In the genomic region with DNA sequence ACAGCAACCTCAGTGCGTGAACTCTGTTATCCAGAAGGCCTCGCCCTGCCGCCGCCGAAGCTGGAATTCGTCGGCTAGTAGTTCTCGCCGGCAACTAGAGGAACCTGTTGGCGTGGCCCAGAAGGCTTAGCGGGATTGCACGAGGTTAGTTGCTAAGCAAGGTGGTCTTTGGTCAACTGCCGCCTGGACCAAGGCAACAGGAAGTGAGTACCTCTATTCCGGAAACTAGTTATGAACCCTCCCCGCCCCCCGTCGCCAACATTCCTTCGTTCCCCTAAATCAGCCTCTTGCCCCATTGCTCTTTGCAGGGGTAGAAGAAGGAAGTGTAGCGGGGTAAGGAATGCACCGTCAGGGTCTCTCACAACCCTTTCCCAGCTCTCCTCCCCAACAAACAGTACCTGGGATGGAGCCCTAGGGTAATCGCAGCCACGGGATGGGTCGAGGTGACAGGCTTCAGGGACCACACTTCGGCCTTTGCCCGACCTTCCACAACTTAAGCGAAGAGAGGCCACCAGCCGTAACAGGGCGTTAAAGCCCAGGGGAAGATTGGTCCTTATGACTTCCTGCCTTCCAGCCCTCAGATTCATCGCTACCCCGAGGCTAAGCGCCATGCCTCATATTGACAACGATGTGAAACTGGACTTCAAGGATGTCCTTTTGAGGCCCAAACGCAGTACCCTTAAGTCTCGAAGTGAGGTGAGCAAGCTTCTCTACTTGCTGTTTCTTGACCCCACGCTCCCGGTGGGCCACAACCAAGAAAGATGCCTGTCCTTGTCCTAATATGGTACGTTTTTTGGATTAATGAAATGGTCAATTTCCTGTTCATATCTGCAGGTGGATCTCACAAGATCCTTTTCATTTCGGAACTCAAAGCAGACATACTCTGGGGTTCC, we compare ENCODE assay signal across 8 cellular contexts. TPM values are rescaled to one million over a fixed set of nuclear protein-coding genes. Genes with fewer than 3 reads are reported as not detected.
DNase-seq lines count a peak whose midpoint lies in the region; ATAC-seq and TF ChIP-seq lines count a peak whose summit lies in the region.

Gene GMPR2 (plus strand): TSS at position 285 of the 893 bp plus-strand sequence. CDS start 325 bp downstream, at position 610.

- H3K9me3 Mint-ChIP-seq in activated CD4-positive, alpha-beta memory T cell treated with anti-CD3 and anti-CD28 coated beads, Interleukin-2, amount 10 ng/mL, durations not matched to agents 7 days and 5 days = no peaks in the 10 kb centered on the region
- no peaks in the 10 kb centered on the region for H3K9me3 Mint-ChIP-seq in osteocyte (ENCODE audit: unreplicated experiment)

- CTCF ChIA-PET in activated CD4-positive, alpha-beta memory T cell treated with anti-CD3 and anti-CD28 coated beads, Interleukin-2, amount 10 ng/mL, durations not matched to agents 7 days and 5 days (lab: Charles Lee) = interaction anchor here (0.7 to 3.8 kb wide), 6 partner anchors 9 to 672 kb away, joined by 4 to 23 read pairs (median 6); partner anchors contain the start of genes CIDEB and TINF2

- H3K4me3 Mint-ChIP-seq in activated CD4-positive, alpha-beta memory T cell treated with anti-CD3 and anti-CD28 coated beads, Interleukin-2, amount 10 ng/mL, durations not matched to agents 7 days and 5 days = peak within 1 kb of the TSS; percentile 81
- peak within 1 kb of the TSS; percentile 100 for H3K4me3 Mint-ChIP-seq in osteocyte (ENCODE audit: unreplicated experiment)

- no peaks in the 10 kb centered on the region for H3K27me3 Mint-ChIP-seq in activated CD4-positive, alpha-beta memory T cell treated with anti-CD3 and anti-CD28 coated beads, Interleukin-2, amount 10 ng/mL, durations not matched to agents 7 days and 5 days
- no peaks in the 10 kb centered on the region for H3K27me3 Mint-ChIP-seq in osteocyte (ENCODE audit: unreplicated experiment)

- no peak for TF ChIP-seq CTCF in osteocyte (IDR thresholded peaks at IDR 0.05)

- POLR2A ChIA-PET in activated CD4-positive, alpha-beta memory T cell treated with anti-CD3 and anti-CD28 coated beads, Interleukin-2, amount 10 ng/mL, durations not matched to agents 7 days and 5 days (lab: Charles Lee) = interaction anchor here (0.6 to 9.7 kb wide), 16 partner anchors 9 to 197 kb away, joined by 3 to 136 read pairs (median 4); partner anchors contain the start of genes CHMP4A, DCAF11, DHRS1 and IRF9

- peak; percentile 47 for ATAC-seq in GM21717 (IDR thresholded peaks at IDR 0.05; ENCODE audit: unreplicated experiment)

- DNase-seq in NCI-H526 treated with DMSO at 0.1 percent for 48 hours (lab: John Stamatoyannopoulos, UW) (peak; percentile 85), NCI-H526 (lab: John Stamatoyannopoulos, UW) (no peak), HuH-7.5 (ENCODE audit: low spot score) (peak; percentile 39), germinal center (ENCODE audit: low spot score) (peak; percentile 63), osteocyte (ENCODE audit: extremely low spot score, unreplicated experiment) (no peak), 8988T (no peak)
- peak; percentile 39 for DNase-seq in activated CD4-positive, alpha-beta memory T cell treated with anti-CD3 and anti-CD28 coated beads, Interleukin-2, amount 10 ng/mL, durations not matched to agents 7 days and 5 days

- peaks cover 47% of the 10 kb centered on the region for H3K36me3 Mint-ChIP-seq in activated CD4-positive, alpha-beta memory T cell treated with anti-CD3 and anti-CD28 coated beads, Interleukin-2, amount 10 ng/mL, durations not matched to agents 7 days and 5 days (ENCODE audit: low read depth)
- H3K36me3 Mint-ChIP-seq in osteocyte (ENCODE audit: unreplicated experiment) = peaks cover 22% of the 10 kb centered on the region

- H3K4me1 Mint-ChIP-seq in activated CD4-positive, alpha-beta memory T cell treated with anti-CD3 and anti-CD28 coated beads, Interleukin-2, amount 10 ng/mL, durations not matched to agents 7 days and 5 days = peaks cover 62% of the 10 kb centered on the region
- H3K4me1 Mint-ChIP-seq in osteocyte (ENCODE audit: unreplicated experiment) = peaks cover 31% of the 10 kb centered on the region

- H3K27ac Mint-ChIP-seq in activated CD4-positive, alpha-beta memory T cell treated with anti-CD3 and anti-CD28 coated beads, Interleukin-2, amount 10 ng/mL, durations not matched to agents 7 days and 5 days = peak within 1 kb of the TSS; percentile 83
- H3K27ac Mint-ChIP-seq in osteocyte (ENCODE audit: unreplicated experiment) = peak within 1 kb of the TSS; percentile 95

RNA-seq across cellular contexts. Expression of gene GMPR2, which starts in this region (rescaled TPM):
- total RNA-seq in activated CD4-positive, alpha-beta memory T cell treated with anti-CD3 and anti-CD28 coated beads, Interleukin-2, amount 10 ng/mL, durations not matched to agents 7 days and 5 days = 10 to 100 TPM; 78.1 to 90.3 TPM
- total RNA-seq in osteocyte = 61.7 and 68.7 TPM in 2 replicates

Comparison
In these comparisons a context has a peak if more than half of its experiments do, and no peak if none do; other contexts are left out.
1. DNase-seq: peak in NCI-H526 treated with DMSO at 0.1 percent for 48 hours (single experiment), HuH-7.5 (single experiment), activated CD4-positive, alpha-beta memory T cell treated with anti-CD3 and anti-CD28 coated beads, Interleukin-2, amount 10 ng/mL, durations not matched to agents 7 days and 5 days (single experiment) and germinal center (single experiment); none in NCI-H526 (0 of 2), osteocyte (single experiment) and 8988T (single experiment).